ENCODE assay signal across 9 cellular contexts in the genomic region with DNA sequence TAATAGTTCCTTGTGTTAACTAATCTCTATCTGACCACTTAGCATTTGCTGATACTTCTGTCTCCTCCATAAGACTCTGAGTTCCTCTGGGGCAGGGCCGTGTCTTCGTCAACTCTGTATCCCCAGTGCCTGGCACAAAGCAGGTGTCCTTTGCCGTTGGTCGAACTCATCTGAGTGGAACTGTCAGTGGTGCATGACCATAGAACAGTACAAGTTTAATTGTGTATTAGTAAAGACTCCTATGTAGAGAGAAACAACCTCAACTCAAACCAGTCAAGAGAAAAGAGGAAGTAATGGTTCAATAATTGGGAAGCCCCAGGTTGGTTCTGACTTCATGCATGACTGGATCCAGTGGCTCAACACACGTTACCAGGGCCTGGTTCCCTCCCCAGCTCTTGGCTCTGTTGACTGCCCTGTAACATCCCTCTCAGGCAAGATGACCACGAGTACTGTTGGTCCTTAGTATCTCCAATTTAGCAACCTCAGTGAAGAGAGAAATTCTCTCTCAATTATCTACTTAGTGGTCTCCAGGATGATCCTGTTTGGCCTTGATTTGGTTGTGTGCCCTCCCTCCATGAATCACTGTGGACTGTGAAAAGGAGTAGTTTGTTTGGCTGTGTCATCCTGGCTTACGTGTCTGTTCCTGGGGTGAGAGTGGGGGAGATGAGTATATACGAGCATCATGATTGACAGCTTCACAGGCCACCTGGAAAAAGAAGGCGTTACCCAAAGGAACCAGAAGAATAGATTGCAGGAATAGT. TPM values are rescaled to one million over a fixed set of nuclear protein-coding genes. Genes with fewer than 3 reads are reported as not detected.
DNase-seq lines count a peak whose midpoint lies in the region; ATAC-seq, FAIRE-seq and TF ChIP-seq lines count a peak whose summit lies in the region.
"Had no signal": no experiment of that assay in that cellular context is flagged by ENCODE, and none has a peak within 500 bp of the region (broad histone marks: within the 10 kb centered on the region; RNA-seq: fewer than 3 reads in every experiment).

No MANE protein-coding gene starts in this region.

- H3K4me2 ChIP-seq in IMR-90 (ENCODE audit: low read depth, low read length) = no peak overlapping the region

- no peak overlapping the region for H3K9ac ChIP-seq in IMR-90 (ENCODE audit: low read depth, low read length)
- no peak overlapping the region for H3K9ac ChIP-seq in kidney (ENCODE audit: low read length in 2 of 2)

- intact Hi-C loops in IMR-90 (cut with micrococcal nuclease) (no loop called here), kidney (cut with DNase I) (no loop called here)

- no TSS peak for BruUV-seq in IMR-90 (replicated peaks; lab: Mats Ljungman, UMichigan)

- TF ChIP-seq POLR2A in GM12891 (IDR thresholded peaks at IDR 0.05; ENCODE audit: low read depth, low read length) (no peak), IMR-90 (IDR thresholded peaks at IDR 0.05; ENCODE audit: low read depth, low read length) (no peak)

- H3K4me1 ChIP-seq in IMR-90 (ENCODE audit: control insufficient read depth, insufficient read depth, low read length) (no peaks in the 10 kb centered on the region), kidney (ENCODE audit: control insufficient read depth in 1 of 2, insufficient read depth in 1 of 2, low read depth in 1 of 2, low read length in 2 of 2) (no peaks in the 10 kb centered on the region)
- H3K4me1 ChIP-seq: adrenal gland had no signal

- H2AK9ac ChIP-seq in IMR-90 (replicated peaks; ENCODE audit: low read depth, low read length, poor library complexity) = no peak overlapping the region

- no peaks in the 10 kb centered on the region; the same call in 1 of the 2 replicates for H3K27me3 ChIP-seq in IMR-90 (ENCODE audit: control insufficient read depth, insufficient read depth, low read length)
- H3K27me3 ChIP-seq: adrenal gland had no signal

- dilution Hi-C loops in IMR-90 (cut with HindIII; ENCODE audit: low sequenced_read_pairs, unreplicated experiment) = no loop called here

- H3K18ac ChIP-seq in IMR-90 (ENCODE audit: low read depth, low read length) = no peak overlapping the region

- no peak overlapping the region for H2BK15ac ChIP-seq in IMR-90 (ENCODE audit: low read depth, low read length)

- H3K27ac ChIP-seq in IMR-90 (ENCODE audit: insufficient read depth, low read length) = no peak overlapping the region
- H3K27ac ChIP-seq in kidney (ENCODE audit: low read depth in 2 of 2, low read length in 2 of 2) = no peak overlapping the region
- H3K27ac ChIP-seq: adrenal gland had no signal

- no peak overlapping the region for H2AK5ac ChIP-seq in IMR-90 (ENCODE audit: low read depth, low read length)

- CTCF ChIA-PET in IMR-90 (lab: Yijun Ruan, JAX) = interaction anchor here (0.6 kb wide), 1 partner anchor 70 kb away, joined by 3 read pairs; no protein-coding TSS in a partner anchor

- 0% methylated on average over 1 of the region's 9 CpGs; no CpG with 5 or more reads in 1 of the 2 experiments for WGBS in IMR-90 (ENCODE audit: extremely low coverage in 2 of 2, insufficient read length in 1 of 2), 2 experiments

- H3K9me1 ChIP-seq in IMR-90 (ENCODE audit: insufficient read depth, low read length) = no peaks in the 10 kb centered on the region

- H3K23ac ChIP-seq in IMR-90 (ENCODE audit: low read depth, low read length) = no peak overlapping the region

- no peak for TF ChIP-seq RAD21 in IMR-90 (IDR thresholded peaks at IDR 0.05; ENCODE audit: low read length)

- no peak overlapping the region for H3K14ac ChIP-seq in IMR-90 (replicated peaks; ENCODE audit: low read depth, low read length)

- in situ Hi-C loops in IMR-90 (cut with MboI; ENCODE audit: low sequenced_read_pairs) = no loop called here

- no peak overlapping the region for H2BK5ac ChIP-seq in IMR-90 (ENCODE audit: low read depth, low read length, poor library complexity, severe bottlenecking)

- no peaks in the 10 kb centered on the region for H3K36me3 ChIP-seq in IMR-90 (ENCODE audit: control insufficient read depth, insufficient read depth, low read length)
- H3K36me3 ChIP-seq in kidney (ENCODE audit: control insufficient read depth in 1 of 2, insufficient read depth in 2 of 2, low read length in 2 of 2) = no peaks in the 10 kb centered on the region
- H3K36me3 ChIP-seq: adrenal gland had no signal

- DNase-seq in GM12891 (ENCODE audit: insufficient read length, low spot score) (no peak), IMR-90 (peak; percentile 13), T-helper 2 cell (no peak), AG08395 (ENCODE audit: low spot score) (no peak), kidney (no peak)
- DNase-seq in stimulated activated CD4-positive, alpha-beta T cell treated with anti-CD3 and anti-CD28 coated beads, Interleukin-2, amount 100 ng/mL, for 48 hours = no peak

- H3K79me1 ChIP-seq in IMR-90 (ENCODE audit: low read depth in 1 of 2, low read length in 2 of 2) = no peaks in the 10 kb centered on the region

- FAIRE-seq in GM12891 (lab: Jason Lieb, UNC) = peak; percentile 99
- no peak for FAIRE-seq in kidney (lab: Jason Lieb, UNC)

- H2BK120ac ChIP-seq in IMR-90 (ENCODE audit: low read depth, low read length) = no peak overlapping the region

- no peaks in the 10 kb centered on the region for H3K9me3 ChIP-seq in IMR-90 (ENCODE audit: control insufficient read depth, insufficient read depth, low read length)
- H3K9me3 ChIP-seq in kidney (ENCODE audit: control insufficient read depth in 1 of 2, low read length in 2 of 2) = no peaks in the 10 kb centered on the region
- H3K9me3 ChIP-seq: adrenal gland had no signal

- no peak for TF ChIP-seq CTCF in IMR-90 (conservative IDR thresholded peaks at IDR 0.05; ENCODE audit: low read depth, low read length)
- TF ChIP-seq CTCF in kidney (IDR thresholded peaks at IDR 0.05; ENCODE audit: borderline replicate concordance, extremely low read depth, insufficient read depth) = no peak

- H3K4me3 ChIP-seq in IMR-90 (ENCODE audit: insufficient read depth, low read depth, low read length) = no peak overlapping the region
- H3K4me3 ChIP-seq in kidney (ENCODE audit: low read length in 2 of 2) = no peak overlapping the region
- H3K4me3 ChIP-seq: adrenal gland had no signal

- POLR2A ChIA-PET in IMR-90 (lab: Charles Lee; ENCODE audit: unreplicated experiment) = no interaction called here

- ATAC-seq in GM21619 (IDR thresholded peaks at IDR 0.05; ENCODE audit: unreplicated experiment) = peak; percentile 84
- ATAC-seq in IMR-90 (ENCODE audit: low read depth) = no peak
- ATAC-seq in esophagus mucosa = peak; percentile 82

- no peak overlapping the region for H3K56ac ChIP-seq in IMR-90 (ENCODE audit: extremely low read depth, insufficient read depth, low read length)

- H4K8ac ChIP-seq in IMR-90 (ENCODE audit: low read depth in 2 of 2, low read length in 2 of 2) = no peak overlapping the region

- no peak overlapping the region for H4K5ac ChIP-seq in IMR-90 (ENCODE audit: low read depth, low read length)

- H4K20me1 ChIP-seq in IMR-90 (ENCODE audit: insufficient read depth, low read length) = no peaks in the 10 kb centered on the region

- no peak overlapping the region for H4K91ac ChIP-seq in IMR-90 (ENCODE audit: insufficient read depth, low read depth, low read length)

- no peak overlapping the region for H2BK20ac ChIP-seq in IMR-90 (ENCODE audit: low read depth, low read length)

- H2AFZ ChIP-seq in IMR-90 (replicated peaks; ENCODE audit: low read length, poor library complexity) = no peak overlapping the region

- no peak overlapping the region for H3K4ac ChIP-seq in IMR-90 (ENCODE audit: low read depth, low read length)

TF ChIP-seq in GM12891, 5 proteins besides CTCF, POLR2A, EP300 and RAD21:
- TF ChIP-seq POU2F2 (IDR thresholded peaks at IDR 0.05; ENCODE audit: low read depth, low read length) (peak; percentile 17), TAF1 (IDR thresholded peaks at IDR 0.05; ENCODE audit: low read depth, low read length) (no peak), SPI1 (IDR thresholded peaks at IDR 0.05; ENCODE audit: low read depth, low read length) (peak; percentile 72), POLR2AphosphoS5 (IDR thresholded peaks at IDR 0.05; ENCODE audit: low read depth, low read length) (no peak), PAX5 (IDR thresholded peaks at IDR 0.05; ENCODE audit: insufficient read depth, low read length, severe bottlenecking) (peak; percentile 98)

TF ChIP-seq in IMR-90, 13 proteins besides CTCF, POLR2A, EP300 and RAD21:
- TF ChIP-seq CEBPB (IDR thresholded peaks at IDR 0.05; ENCODE audit: low read depth, low read length) (no peak), NFE2L2 (IDR thresholded peaks at IDR 0.05; ENCODE audit: low read depth, low read length) (no peak), MXI1 (IDR thresholded peaks at IDR 0.05; ENCODE audit: borderline replicate concordance, low read depth, low read length) (no peak), MAZ (IDR thresholded peaks at IDR 0.05; ENCODE audit: borderline replicate concordance, low read depth, low read length) (no peak)

RNA-seq across cellular contexts. Expression of gene MSH6, which starts 58.5 kb away (rescaled TPM):
- 25.5 TPM for polyA plus RNA-seq in GM12891 (2012; ENCODE audit: low read depth, missing spikeins)
- 48.9 and 72.5 TPM in 2 replicates for total RNA-seq in IMR-90 (2012; rRNA removed)
- polyA plus RNA-seq in IMR-90 (2012; rRNA removed) = 14.5 and 17.1 TPM in 2 replicates
- polyA plus RNA-seq in IMR-90 (2012; cell fraction: cytosol; rRNA removed) = 3.5 and 5.5 TPM in 2 replicates
- 4.4 and 9.3 TPM in 2 replicates for polyA plus RNA-seq in IMR-90 (2012; cell fraction: nucleus; rRNA removed; ENCODE audit: low replicate concordance)
- 19.8 TPM for total RNA-seq in esophagus mucosa
- 32.8 TPM for total RNA-seq in kidney
- polyA plus RNA-seq in kidney (ENCODE audit: insufficient read depth, low read depth, low replicate concordance) = 13.3 TPM
